In the genomic region with DNA sequence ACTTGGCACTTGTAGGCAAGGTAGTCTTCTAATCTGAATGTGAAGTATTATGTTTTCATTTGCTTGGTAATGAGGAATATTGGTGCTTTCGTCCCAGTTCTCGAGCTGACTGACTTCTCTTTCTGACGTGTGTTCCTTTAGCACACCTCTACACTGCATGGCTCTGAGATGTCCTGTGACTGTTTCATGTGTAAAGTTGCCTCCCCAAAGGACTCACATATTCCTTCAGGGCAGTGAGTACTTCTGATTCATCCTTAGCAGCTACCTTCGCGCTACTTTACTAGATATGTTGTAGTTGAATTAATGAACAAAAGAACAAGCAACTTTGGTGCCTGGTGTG, we compare ENCODE assay signal across 13 cellular contexts.
DNase-seq lines count a peak whose midpoint lies in the region; ATAC-seq, FAIRE-seq and TF ChIP-seq lines count a peak whose summit lies in the region.
"Had no signal": no experiment of that assay in that cellular context is flagged by ENCODE, and none has a peak within 500 bp of the region (broad histone marks: within the 10 kb centered on the region; RNA-seq: fewer than 3 reads in every experiment).

No MANE protein-coding gene starts in this region.

- POLR2A ChIA-PET in A549 (lab: Yijun Ruan, JAX): interaction anchor here (1.1 to 1.7 kb wide), 6 partner anchors 8 to 374 kb away, joined by 3 to 18 read pairs (median 6); a partner anchor contains a TSS
- POLR2A ChIA-PET in HCT116 (lab: Charles Lee): interaction anchor here (0.6 to 1.7 kb wide), 9 partner anchors 9 to 301 kb away, joined by 3 to 7 read pairs (median 5); no protein-coding TSS in a partner anchor

- H3K9ac ChIP-seq in HCT116 (ENCODE audit: low read length): peak overlapping the region; percentile 80

- H3K4me3 ChIP-seq in A549 (no peak overlapping the region), HCT116 (replicated peaks in 1 of 2; ENCODE audit: low read depth in 1 of 2, low read length in 2 of 2) (peak overlapping the region in 1 of 2 experiments; percentile 28; a peak in 2 of 4 replicates), breast epithelium (no peak overlapping the region), osteoblast (ENCODE audit: insufficient read depth, low read length) (peak overlapping the region; percentile 20)

- peaks cover 55% of the 10 kb centered on the region for H3K79me2 ChIP-seq in HCT116 (ENCODE audit: insufficient read depth, low read length)
- H3K79me2 ChIP-seq in osteoblast (ENCODE audit: insufficient read depth, low read length): peaks cover 52% of the 10 kb centered on the region

- H3K9me2 ChIP-seq in HCT116 (ENCODE audit: insufficient read depth): no peaks in the 10 kb centered on the region

- RAD21 ChIA-PET in HCT116 (lab: Charles Lee; ENCODE audit: low non-redundant PET in 1 of 2, low total read pairs in 2 of 2, uncharacterized antibody in 2 of 2, unreplicated experiment in 2 of 2): interaction anchor here (1.2 to 1.5 kb wide), 2 partner anchors 24 to 47 kb away, joined by 5 read pairs; no protein-coding TSS in a partner anchor

- peaks cover 0 to 2% of the 10 kb centered on the region in 2 experiments; a peak in 1 of 4 replicates for H3K36me3 ChIP-seq in HCT116 (ENCODE audit: control insufficient read depth in 1 of 2, insufficient read depth in 2 of 2, low read length in 2 of 2)
- H3K36me3 ChIP-seq in breast epithelium: no peaks in the 10 kb centered on the region
- no peaks in the 10 kb centered on the region for H3K36me3 ChIP-seq in osteoblast (ENCODE audit: insufficient read depth, low read length)

- CTCF ChIA-PET in A549 (lab: Yijun Ruan, JAX): interaction anchor here (0.8 to 2.1 kb wide), 17 partner anchors 9 to 358 kb away, joined by 3 to 20 read pairs (median 4); no protein-coding TSS in a partner anchor
- CTCF ChIA-PET in HCT116 (lab: Charles Lee): interaction anchor here (1.0 to 1.2 kb wide), 2 partner anchors 123 to 363 kb away, joined by 4 to 5 read pairs; no protein-coding TSS in a partner anchor

- peak overlapping the region; percentile 79 for H3K4me2 ChIP-seq in A549
- H3K4me2 ChIP-seq in HCT116 (ENCODE audit: low read length): peak overlapping the region; percentile 70
- peak overlapping the region; percentile 64 for H3K4me2 ChIP-seq in osteoblast (ENCODE audit: insufficient read depth, low read length)

- H3K9me3 ChIP-seq in A549: no peaks in the 10 kb centered on the region
- H3K9me3 ChIP-seq in HCT116 (ENCODE audit: control insufficient read depth in 1 of 2, insufficient read depth in 1 of 2, low read depth in 1 of 2, low read length in 2 of 2): no peaks in the 10 kb centered on the region
- no peaks in the 10 kb centered on the region for H3K9me3 ChIP-seq in breast epithelium
- no peaks in the 10 kb centered on the region for H3K9me3 ChIP-seq in osteoblast (ENCODE audit: low read depth, low read length)

- FAIRE-seq in A549 (lab: Jason Lieb, UNC): peak; percentile 18

- intact Hi-C loops in HCT116 (cut with micrococcal nuclease): loop anchor here (2.0 to 5.0 kb wide), 6 partner anchors 58 to 360 kb away; no protein-coding TSS in a partner anchor
- intact Hi-C loops in breast epithelium (cut with DNase I; ENCODE audit: low total_unique reads): no loop called here

- no peak for TF ChIP-seq POLR2A in A549 (IDR thresholded peaks at IDR 0.05; ENCODE audit: low read length)
- TF ChIP-seq POLR2A in HCT116 (IDR thresholded peaks at IDR 0.05; ENCODE audit: borderline replicate concordance, extremely low read depth, insufficient read depth, insufficient read length): no peak
- TF ChIP-seq POLR2A in breast epithelium (IDR thresholded peaks at IDR 0.05): no peak

- TSS peak; percentile 90 for BruUV-seq in HCT116 (replicated peaks; lab: Mats Ljungman, UMichigan)

- H3K27me3 ChIP-seq in HCT116 (ENCODE audit: insufficient read depth, low read length) (no peaks in the 10 kb centered on the region), breast epithelium (no peaks in the 10 kb centered on the region), osteoblast (ENCODE audit: insufficient read depth, low read length) (no peaks in the 10 kb centered on the region)

- TF ChIP-seq EP300 in A549 (IDR thresholded peaks at IDR 0.05): no peak

- 0% methylated on average over 5 of the region's 5 CpGs for WGBS in A549 (ENCODE audit: missing lambda C conversion rate)

- TF ChIP-seq CTCF in A549 (IDR thresholded peaks at IDR 0.05): no peak
- no peak for TF ChIP-seq CTCF in HCT116 (IDR thresholded peaks at IDR 0.05 in 2 of 3, conservative IDR thresholded peaks at IDR 0.05 in 1 of 3; ENCODE audit: borderline replicate concordance in 1 of 3, insufficient read depth in 1 of 3, low read depth in 2 of 3, low read length in 2 of 3)
- no peak for TF ChIP-seq CTCF in breast epithelium (IDR thresholded peaks at IDR 0.05)
- no peak for TF ChIP-seq CTCF in osteoblast (IDR thresholded peaks at IDR 0.05; ENCODE audit: extremely low read depth, low read depth, low read length)

- peak overlapping the region; percentile 93 to 98 for H3K27ac ChIP-seq in A549
- H3K27ac ChIP-seq in HCT116 (ENCODE audit: low read depth, low read length): peak overlapping the region; percentile 98
- H3K27ac ChIP-seq in breast epithelium: peak overlapping the region; percentile 23 to 79
- H3K27ac ChIP-seq in osteoblast (ENCODE audit: low read depth, low read length): peak overlapping the region; percentile 99

- peaks cover 76% of the 10 kb centered on the region for H3K4me1 ChIP-seq in A549
- H3K4me1 ChIP-seq in HCT116 (ENCODE audit: control insufficient read depth in 1 of 2, insufficient read depth in 2 of 2, low read length in 2 of 2): peaks cover 76 to 83% of the 10 kb centered on the region in 2 experiments
- no peaks in the 10 kb centered on the region for H3K4me1 ChIP-seq in breast epithelium
- peaks cover 71% of the 10 kb centered on the region for H3K4me1 ChIP-seq in osteoblast (ENCODE audit: insufficient read depth, low read length)

- ATAC-seq in A549: peak; percentile 51 to 59
- ATAC-seq in HCT116: peak; percentile 59
- ATAC-seq in HG02763 (IDR thresholded peaks at IDR 0.05; ENCODE audit: unreplicated experiment): no peak
- ATAC-seq in HG03045 (IDR thresholded peaks at IDR 0.05; ENCODE audit: unreplicated experiment): no peak

- DNase-seq in A549 (ENCODE audit: low read depth in 1 of 2, low spot score in 1 of 2): no peak
- no peak for DNase-seq in HCT116 (ENCODE audit: low read depth, low spot score)
- no peak for DNase-seq in breast epithelium (ENCODE audit: low spot score in 2 of 2)
- no peak for DNase-seq in osteoblast (ENCODE audit: insufficient read length, low spot score, missing footprints)
- no peak for DNase-seq in activated gamma-delta T cell treated with Interleukin-2 at 50 U/mL for 16 hours
- DNase-seq in activated CD8-positive, alpha-beta memory T cell treated with anti-CD3 and anti-CD28 coated beads, Interleukin-2, amount 50 U/mL, for 4 hours: no peak
- DNase-seq: GDM1, hippocampal formation, NCI-H1092, NCI-H524, retina had no signal

- H2AFZ ChIP-seq in HCT116 (ENCODE audit: low read depth, low read length, poor library complexity, severe bottlenecking) (no peak overlapping the region), osteoblast (ENCODE audit: low read length) (no peak overlapping the region)

- TF ChIP-seq RAD21 in A549 (conservative IDR thresholded peaks at IDR 0.05 in 1 of 2, IDR thresholded peaks at IDR 0.05 in 1 of 2) (no peak), HCT116 (IDR thresholded peaks at IDR 0.05; ENCODE audit: low read depth) (no peak)

- H4K20me1 ChIP-seq in HCT116 (ENCODE audit: insufficient read depth) (no peaks in the 10 kb centered on the region), osteoblast (ENCODE audit: insufficient read depth, low read length) (no peaks in the 10 kb centered on the region)

TF ChIP-seq in A549, 52 proteins besides CTCF, POLR2A, EP300 and RAD21:
- peak; percentile 17; the same call in 1 of the 2 replicates for TF ChIP-seq TP53 (CRISPR knock-in tag; IDR thresholded peaks at IDR 0.05)
- TF ChIP-seq, protein P1, sequence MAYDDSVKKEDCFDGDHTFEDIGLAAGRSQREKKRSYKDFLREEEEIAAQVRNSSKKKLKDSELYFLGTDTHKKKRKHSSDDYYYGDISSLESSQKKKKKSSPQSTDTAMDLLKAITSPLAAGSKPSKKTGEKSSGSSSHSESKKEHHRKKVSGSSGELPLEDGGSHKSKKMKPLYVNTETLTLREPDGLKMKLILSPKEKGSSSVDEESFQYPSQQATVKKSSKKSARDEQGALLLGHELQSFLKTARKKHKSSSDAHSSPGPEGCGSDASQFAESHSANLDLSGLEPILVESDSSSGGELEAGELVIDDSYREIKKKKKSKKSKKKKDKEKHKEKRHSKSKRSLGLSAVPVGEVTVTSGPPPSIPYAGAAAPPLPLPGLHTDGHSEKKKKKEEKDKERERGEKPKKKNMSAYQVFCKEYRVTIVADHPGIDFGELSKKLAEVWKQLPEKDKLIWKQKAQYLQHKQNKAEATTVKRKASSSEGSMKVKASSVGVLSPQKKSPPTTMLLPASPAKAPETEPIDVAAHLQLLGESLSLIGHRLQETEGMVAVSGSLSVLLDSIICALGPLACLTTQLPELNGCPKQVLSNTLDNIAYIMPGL (CRISPR knock-in tag; IDR thresholded peaks at IDR 0.05; ENCODE audit: borderline replicate concordance): no peak
TF ChIP-seq in A549: peak in this region for 1.

TF ChIP-seq in HCT116, 20 proteins besides CTCF, POLR2A, EP300 and RAD21:
- 0 out of 2 replicates have a peak, but pooled peaks have one; percentile 19 for TF ChIP-seq EGR1 (IDR thresholded peaks at IDR 0.05; ENCODE audit: low read depth)
- no peak for TF ChIP-seq ZNF274 (IDR thresholded peaks at IDR 0.05; ENCODE audit: low read depth, low read length)

Comparison
In these comparisons a context has a peak if more than half of its experiments do, and no peak if none do; other contexts are left out.
1. ATAC-seq: peak in A549 (2 of 2) and HCT116 (single experiment); none in HG02763 (single experiment) and HG03045 (single experiment).
2. Peak in every context shown above with its lines, with median percentiles within 50 percentile points of each other: H3K27ac ChIP-seq and H3K4me2 ChIP-seq.